Comparison of ENCODE assay signal across 22 cellular contexts in the genomic region with DNA sequence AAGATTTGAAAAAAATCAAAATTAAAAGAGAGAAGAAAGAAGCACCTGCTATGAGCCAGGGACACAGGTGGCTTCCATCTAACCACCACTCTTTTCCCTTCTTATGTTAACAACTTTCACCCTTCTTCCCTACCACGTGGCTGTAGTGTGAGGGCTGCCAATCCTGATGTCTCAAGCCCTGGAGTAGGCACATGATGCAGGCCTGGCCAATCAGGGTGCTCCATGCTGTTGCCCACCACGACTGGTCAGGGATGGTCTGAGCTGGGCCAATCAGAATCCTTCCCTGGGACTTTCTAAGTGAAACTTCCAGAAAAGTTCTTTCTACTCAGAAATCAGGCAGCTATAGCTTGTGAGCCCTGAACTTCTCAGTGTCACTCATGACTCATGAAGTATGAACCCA.
"Had no signal": no experiment of that assay in that cellular context is flagged by ENCODE, and none has a peak within 500 bp of the region (broad histone marks: within the 10 kb centered on the region; RNA-seq: fewer than 3 reads in every experiment).

No MANE protein-coding gene starts in this region.

- H3K36me3 ChIP-seq: cardiac muscle cell, heart left ventricle, left ventricle myocardium inferior, vagina had no signal

- H3K27ac ChIP-seq: body of pancreas, cardiac muscle cell, epithelial cell of prostate, heart left ventricle, left ventricle myocardium inferior, spleen, testis, vagina had no signal

- H3K4me3 ChIP-seq: body of pancreas, cardiac muscle cell, heart left ventricle, left ventricle myocardium inferior, spleen, testis, vagina had no signal

- H3K4me1 ChIP-seq: body of pancreas, spleen, vagina had no signal

- FAIRE-seq: keratinocyte had no signal

- DNase-seq: activated B cell treated with CpG ODN at 0.5 μM for 24 hours; activated CD4-positive, alpha-beta T cell treated with anti-CD3 and anti-CD28 coated beads for 36 hours; activated CD4-positive, alpha-beta T cell treated with anti-CD3 and anti-CD28 coated beads, Interleukin-2, amount 50 U/mL, for 4 hours; activated gamma-delta T cell treated with Interleukin-2 at 50 U/mL for 16 hours; activated T-cell treated with anti-CD3 and anti-CD28 coated beads, Interleukin-2, amount 50 U/mL, for 48 hours; anterior cingulate cortex; body of pancreas; cortex of kidney; heart left ventricle; left ventricle myocardium inferior; midbrain; retina; spleen; stimulated activated CD4-positive, alpha-beta T cell treated with anti-CD3 and anti-CD28 coated beads, Interleukin-4, amount 100 ng/mL, for 1 hour; stimulated activated naive CD4-positive, alpha-beta T cell; T-helper 9 cell; testis; trophoblast cell had no signal

- H3K9me3 ChIP-seq: body of pancreas, heart left ventricle, left ventricle myocardium inferior, spleen, testis, vagina had no signal

- H3K27me3 ChIP-seq: body of pancreas, cardiac muscle cell, heart left ventricle, spleen, testis, vagina had no signal
